20 cellular contexts compared by ENCODE assay signal in genomic region chr14:73105050-73105449, GRCh38.
"Had no signal": no experiment of that assay in that cellular context is flagged by ENCODE, and none has a peak within 500 bp of the region (broad histone marks: within the 10 kb centered on the region; RNA-seq: fewer than 3 reads in every experiment).

No MANE protein-coding gene starts in this region.

- DNase-seq: activated CD4-positive, alpha-beta T cell treated with anti-CD3 and anti-CD28 coated beads, Interleukin-2, amount 50 U/mL, for 1 hour; activated CD8-positive, alpha-beta memory T cell treated with anti-CD3 and anti-CD28 coated beads for 24 hours; activated CD8-positive, alpha-beta memory T cell treated with anti-CD3 and anti-CD28 coated beads, Interleukin-2, amount 50 U/mL, for 48 hours; activated gamma-delta T cell; adrenal gland; erythroblast; heart left ventricle; left ventricle myocardium inferior; mucosa of descending colon; naive thymus-derived CD4-positive, alpha-beta T cell; stimulated activated CD4-positive, alpha-beta T cell treated with anti-CD3 and anti-CD28 coated beads, Interleukin-4, amount 100 ng/mL, for 1 hour; stimulated activated naive CD8-positive, alpha-beta T cell treated with anti-CD3 and anti-CD28 coated beads, Interleukin-15, amount 100 ng/mL, for 72 hours; trophoblast cell had no signal

- ATAC-seq: gastroesophageal sphincter; heart left ventricle; mucosa of descending colon; naive thymus-derived CD4-positive, alpha-beta T cell; sciatic nerve; stimulated activated naive CD8-positive, alpha-beta T cell treated with anti-CD3 and anti-CD28 coated beads, Interleukin-15, amount 100 ng/mL, for 72 hours had no signal

- H3K4me2 ChIP-seq: smooth muscle cell had no signal

- H3K4me1 ChIP-seq: adrenal gland, breast epithelium, gastroesophageal sphincter, heart left ventricle, left ventricle myocardium inferior had no signal

- H3K9me3 ChIP-seq: adrenal gland, breast epithelium, gastroesophageal sphincter, heart left ventricle, left ventricle myocardium inferior, mucosa of descending colon had no signal

- FAIRE-seq: astrocyte, endometrium had no signal

- H3K27ac ChIP-seq: adrenal gland, breast epithelium, coronary artery, gastroesophageal sphincter, heart left ventricle, left ventricle myocardium inferior had no signal

- H3K4me3 ChIP-seq: adrenal gland, breast epithelium, coronary artery, gastroesophageal sphincter, heart left ventricle, left ventricle myocardium inferior, mucosa of descending colon, smooth muscle cell had no signal

- H3K27me3 ChIP-seq: adrenal gland, breast epithelium, gastroesophageal sphincter, heart left ventricle had no signal
